Comparison of ENCODE assay signal across 10 cellular contexts in the genomic region with DNA sequence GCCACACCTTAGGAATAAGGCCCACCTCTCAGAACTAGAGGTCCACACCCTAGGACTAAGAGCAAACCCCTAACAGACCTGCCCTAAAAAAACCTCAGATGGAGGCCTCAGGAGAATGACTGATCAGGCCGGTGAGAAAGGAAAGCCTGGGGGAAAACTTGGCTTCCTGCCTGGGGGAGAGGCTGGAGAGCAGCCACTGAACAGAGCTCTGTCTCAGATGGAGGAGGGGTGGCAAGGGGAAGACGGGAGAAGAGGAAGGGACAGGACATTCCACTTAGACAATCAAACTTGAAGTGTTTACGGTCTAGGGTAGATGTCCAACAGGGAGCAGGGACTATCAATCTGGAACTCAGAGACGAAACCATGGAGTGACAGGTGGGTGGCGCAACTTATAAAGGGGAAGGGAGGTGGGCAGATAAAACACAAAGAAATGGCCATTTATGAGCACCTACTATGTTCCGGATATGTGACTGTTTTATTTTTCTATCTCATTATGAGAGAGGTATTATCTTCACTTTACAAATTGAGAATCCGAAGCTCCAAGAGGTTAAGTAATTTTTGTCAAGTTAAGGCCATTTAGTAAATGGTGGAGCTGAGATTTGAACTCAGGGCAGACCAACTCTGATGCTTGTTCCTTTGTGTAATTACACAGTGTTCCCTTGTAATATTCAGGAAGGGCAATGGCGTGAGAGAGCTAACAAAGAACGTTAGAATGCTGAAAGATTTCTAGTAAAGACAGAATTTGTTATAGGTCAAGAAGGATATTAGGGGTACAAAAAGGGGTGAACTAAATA.
A peak's percentile ranks its signal among the peaks of the same experiment; 100 is the strongest.
DNase-seq lines count a peak whose midpoint lies in the region; ATAC-seq and TF ChIP-seq lines count a peak whose summit lies in the region.
"Had no signal": no experiment of that assay in that cellular context is flagged by ENCODE, and none has a peak within 500 bp of the region (broad histone marks: within the 10 kb centered on the region; RNA-seq: fewer than 3 reads in every experiment).

No MANE protein-coding gene starts in this region.

- peaks cover 41% of the 10 kb centered on the region for H3K4me1 Mint-ChIP-seq in Caco-2 (ENCODE audit: low read depth, unreplicated experiment)
- H3K4me1 Mint-ChIP-seq in activated naive CD4-positive, alpha-beta T cell treated with anti-CD3 and anti-CD28 coated beads, Interleukin-2, amount 10 ng/mL, durations not matched to agents 7 days and 5 days, result peaks cover 7% of the 10 kb centered on the region

- peaks cover 39% of the 10 kb centered on the region for H3K4me1 ChIP-seq in Caco-2
- H3K4me1 ChIP-seq in foreskin keratinocyte, result peaks cover 65% of the 10 kb centered on the region
- peaks cover 7 to 11% of the 10 kb centered on the region in 2 experiments for H3K4me1 ChIP-seq in neutrophil (ENCODE audit: control insufficient read depth in 1 of 2, insufficient read depth in 1 of 2, low read depth in 1 of 2, low read length in 1 of 2)

- DNase-seq in Caco-2 (no peak), RPMI7951 (ENCODE audit: low read depth) (peak; percentile 71), foreskin keratinocyte (no peak)
- DNase-seq in stimulated activated CD4-positive, alpha-beta T cell treated with anti-CD3 and anti-CD28 coated beads, Interleukin-15, amount 100 ng/mL, for 24 hours, result no peak
- no peak for DNase-seq in activated naive CD4-positive, alpha-beta T cell treated with anti-CD3 and anti-CD28 coated beads, Interleukin-2, amount 10 ng/mL, durations not matched to agents 7 days and 5 days
- DNase-seq: activated CD4-positive, alpha-beta T cell treated with anti-CD3 and anti-CD28 coated beads, Interleukin-2, amount 50 U/mL, for 1 hour; NCI-H1930 had no signal

- H3K4me3 ChIP-seq in Caco-2 (ENCODE audit: low read depth, low read length), result peak overlapping the region; percentile 56
- no peak overlapping the region for H3K4me3 ChIP-seq in neutrophil (ENCODE audit: low read depth in 1 of 2, low read length in 1 of 2)

- H3K27ac ChIP-seq in foreskin keratinocyte (peak overlapping the region; percentile 23), neutrophil (peak overlapping the region; percentile 40)

- BruUV-seq in Caco-2 (replicated peaks; lab: Mats Ljungman, UMichigan), result no TSS peak

- peak overlapping the region; percentile 89 for H3K27ac Mint-ChIP-seq in Caco-2 (ENCODE audit: unreplicated experiment)
- no peak overlapping the region for H3K27ac Mint-ChIP-seq in activated naive CD4-positive, alpha-beta T cell treated with anti-CD3 and anti-CD28 coated beads, Interleukin-2, amount 10 ng/mL, durations not matched to agents 7 days and 5 days

- ATAC-seq in foreskin keratinocyte, result no peak
- no peak for ATAC-seq in GM18517 (IDR thresholded peaks at IDR 0.05; ENCODE audit: unreplicated experiment)
- ATAC-seq in GM18502 (IDR thresholded peaks at IDR 0.05; ENCODE audit: poor library complexity, unreplicated experiment), result no peak

- H3K9me3 ChIP-seq in Caco-2 (no peaks in the 10 kb centered on the region), neutrophil (no peaks in the 10 kb centered on the region)

- no peaks in the 10 kb centered on the region for H3K9me3 Mint-ChIP-seq in Caco-2 (ENCODE audit: unreplicated experiment)
- H3K9me3 Mint-ChIP-seq in activated naive CD4-positive, alpha-beta T cell treated with anti-CD3 and anti-CD28 coated beads, Interleukin-2, amount 10 ng/mL, durations not matched to agents 7 days and 5 days, result no peaks in the 10 kb centered on the region

- no peaks in the 10 kb centered on the region for H3K27me3 ChIP-seq in Caco-2 (replicated peaks; ENCODE audit: control insufficient read depth, insufficient read depth, low read length)
- H3K27me3 ChIP-seq in foreskin keratinocyte, result no peaks in the 10 kb centered on the region
- H3K27me3 ChIP-seq in neutrophil, result no peaks in the 10 kb centered on the region

- no peak for TF ChIP-seq CTCF in Caco-2 (IDR thresholded peaks at IDR 0.05; ENCODE audit: insufficient read depth in 1 of 2, low read depth in 1 of 2, low read length in 1 of 2, severe bottlenecking in 1 of 2, unreplicated experiment in 1 of 2)
- no peak for TF ChIP-seq CTCF in foreskin keratinocyte (conservative IDR thresholded peaks at IDR 0.05)
- no peak for TF ChIP-seq CTCF in neutrophil (IDR thresholded peaks at IDR 0.05)

- H3K4me3 Mint-ChIP-seq in Caco-2 (ENCODE audit: unreplicated experiment), result peak overlapping the region; percentile 89
- no peak overlapping the region for H3K4me3 Mint-ChIP-seq in activated naive CD4-positive, alpha-beta T cell treated with anti-CD3 and anti-CD28 coated beads, Interleukin-2, amount 10 ng/mL, durations not matched to agents 7 days and 5 days

- H3K36me3 ChIP-seq in Caco-2 (ENCODE audit: control insufficient read depth, insufficient read depth, low read length), result no peaks in the 10 kb centered on the region; the same call in 1 of the 2 replicates
- H3K36me3 ChIP-seq in neutrophil, result no peaks in the 10 kb centered on the region

- H3K27me3 Mint-ChIP-seq in Caco-2 (ENCODE audit: insufficient read depth, unreplicated experiment), result no peaks in the 10 kb centered on the region
- peaks cover 3% of the 10 kb centered on the region for H3K27me3 Mint-ChIP-seq in activated naive CD4-positive, alpha-beta T cell treated with anti-CD3 and anti-CD28 coated beads, Interleukin-2, amount 10 ng/mL, durations not matched to agents 7 days and 5 days

- H3K36me3 Mint-ChIP-seq in Caco-2 (ENCODE audit: insufficient read depth, unreplicated experiment), result peaks cover 28% of the 10 kb centered on the region
- H3K36me3 Mint-ChIP-seq in activated naive CD4-positive, alpha-beta T cell treated with anti-CD3 and anti-CD28 coated beads, Interleukin-2, amount 10 ng/mL, durations not matched to agents 7 days and 5 days, result no peaks in the 10 kb centered on the region

- CTCF ChIA-PET in Caco-2 (lab: Charles Lee), result interaction anchor here (0.6 to 1.3 kb wide), 3 partner anchors 64 to 119 kb away, joined by 3 to 4 read pairs (median 4); no protein-coding TSS in a partner anchor
- CTCF ChIA-PET in activated naive CD4-positive, alpha-beta T cell treated with anti-CD3 and anti-CD28 coated beads, Interleukin-2, amount 10 ng/mL, durations not matched to agents 7 days and 5 days (lab: Charles Lee), result no interaction called here

- intact Hi-C loops in Caco-2 (cut with micrococcal nuclease; ENCODE audit: unreplicated experiment), result no loop called here

- POLR2A ChIA-PET in Caco-2 (lab: Charles Lee), result no interaction called here
